Comparison of ENCODE assay signal across 17 cellular contexts in the genomic region with DNA sequence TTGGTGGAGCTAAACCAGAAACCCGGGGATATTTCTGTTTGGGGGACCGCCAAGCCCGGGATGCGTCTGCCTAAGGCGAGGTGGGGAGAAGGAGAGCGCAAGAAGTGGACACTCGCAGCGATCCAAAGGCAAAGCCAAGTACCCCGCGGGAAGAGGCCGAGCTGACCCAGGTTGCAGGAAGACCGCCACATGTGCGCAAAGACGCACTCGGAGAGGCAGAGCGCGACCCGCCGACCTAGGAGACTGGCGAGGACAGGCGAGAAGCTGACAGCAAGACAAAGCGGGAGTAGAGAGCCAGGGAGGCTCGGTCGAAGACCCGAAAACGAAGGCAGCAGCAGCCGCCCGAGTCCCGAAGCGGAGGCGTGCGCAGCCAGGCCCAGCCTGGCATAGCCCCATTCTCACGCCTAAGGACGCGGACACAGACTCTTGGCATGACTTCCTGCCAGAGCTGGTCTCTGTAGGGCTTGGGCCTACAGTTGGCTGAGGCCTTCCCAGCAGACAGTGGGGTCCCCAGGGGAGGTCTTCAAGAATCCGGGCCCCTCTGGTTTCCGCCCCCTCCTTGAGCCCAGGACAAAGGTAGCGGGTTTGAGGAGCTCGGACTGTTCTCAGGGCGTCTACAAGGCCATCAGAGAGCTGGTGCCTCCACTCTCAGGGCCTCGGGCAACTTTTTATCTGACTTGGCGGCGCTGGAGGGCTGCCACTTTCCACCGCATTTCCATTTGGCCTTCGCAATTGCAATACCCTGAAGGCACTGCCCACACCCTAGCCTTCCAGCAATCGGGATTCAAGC. TPM values are rescaled to one million over a fixed set of nuclear protein-coding genes. Genes with fewer than 3 reads are reported as not detected.
A peak's percentile ranks its signal among the peaks of the same experiment; 100 is the strongest.
DNase-seq lines count a peak whose midpoint lies in the region; ATAC-seq and TF ChIP-seq lines count a peak whose summit lies in the region.
"Had no signal": no experiment of that assay in that cellular context is flagged by ENCODE, and none has a peak within 500 bp of the region (broad histone marks: within the 10 kb centered on the region; RNA-seq: fewer than 3 reads in every experiment).

No MANE protein-coding gene starts in this region.

- H3K4me1 Mint-ChIP-seq in stimulated activated effector memory CD8-positive, alpha-beta T cell treated with anti-CD3 and anti-CD28 coated beads, Interleukin-12 subunit alpha, Interleukin-12 subunit beta, amount 100 ng/mL, for 72 hours = peaks cover 10% of the 10 kb centered on the region
- H3K4me1 Mint-ChIP-seq: activated CD4-positive, alpha-beta T cell treated with anti-CD3 and anti-CD28 coated beads, Interleukin-2, amount 10 ng/mL, durations not matched to agents 24 days and 14 days had no signal

- no peak overlapping the region for H3K27ac Mint-ChIP-seq in stimulated activated effector memory CD8-positive, alpha-beta T cell treated with anti-CD3 and anti-CD28 coated beads, Interleukin-12 subunit alpha, Interleukin-12 subunit beta, amount 100 ng/mL, for 72 hours
- H3K27ac Mint-ChIP-seq: activated CD4-positive, alpha-beta T cell treated with anti-CD3 and anti-CD28 coated beads, Interleukin-2, amount 10 ng/mL, durations not matched to agents 24 days and 14 days; activated naive CD8-positive, alpha-beta T cell had no signal

- no peak overlapping the region for H3K9ac ChIP-seq in iPS-18a (ENCODE audit: low read length)

- ATAC-seq in stimulated activated effector memory CD8-positive, alpha-beta T cell treated with anti-CD3 and anti-CD28 coated beads, Interleukin-12 subunit alpha, Interleukin-12 subunit beta, amount 100 ng/mL, for 72 hours = no peak
- ATAC-seq in GM18520 (IDR thresholded peaks at IDR 0.05; ENCODE audit: unreplicated experiment) = no peak

- WGBS in esophagus squamous epithelium, 2 donors = 60 to 78% methylated on average over 6 to 34 of the region's 46 CpGs

- H3K9me3 Mint-ChIP-seq in stimulated activated effector memory CD8-positive, alpha-beta T cell treated with anti-CD3 and anti-CD28 coated beads, Interleukin-12 subunit alpha, Interleukin-12 subunit beta, amount 100 ng/mL, for 72 hours = no peaks in the 10 kb centered on the region
- H3K9me3 Mint-ChIP-seq: activated CD4-positive, alpha-beta T cell treated with anti-CD3 and anti-CD28 coated beads, Interleukin-2, amount 10 ng/mL, durations not matched to agents 24 days and 14 days had no signal

- H3K36me3 ChIP-seq in iPS-18a (ENCODE audit: control insufficient read depth, low read depth, low read length) = no peaks in the 10 kb centered on the region
- no peaks in the 10 kb centered on the region for H3K36me3 ChIP-seq in esophagus squamous epithelium
- H3K36me3 ChIP-seq: pancreas, SJSA1, thoracic aorta had no signal

- no peaks in the 10 kb centered on the region for H3K9me3 ChIP-seq in iPS-18a (ENCODE audit: control insufficient read depth, low read depth, low read length)
- no peaks in the 10 kb centered on the region for H3K9me3 ChIP-seq in esophagus squamous epithelium
- H3K9me3 ChIP-seq: pancreas, SJSA1, thoracic aorta had no signal

- no peak overlapping the region for H3K27ac ChIP-seq in iPS-18a (ENCODE audit: low read length)
- H3K27ac ChIP-seq in esophagus squamous epithelium = peak overlapping the region in 2 of 4 donors; percentile 25 to 33
- H3K27ac ChIP-seq: pancreas, SJSA1, thoracic aorta had no signal

- TF ChIP-seq POLR2A in esophagus squamous epithelium (IDR thresholded peaks at IDR 0.05) = no peak

- TF ChIP-seq CTCF in GM20000 (IDR thresholded peaks at IDR 0.05; ENCODE audit: extremely low read depth, missing control alignments) (no peak), esophagus squamous epithelium (IDR thresholded peaks at IDR 0.05) (no peak)

- H3K4me3 Mint-ChIP-seq in stimulated activated effector memory CD8-positive, alpha-beta T cell treated with anti-CD3 and anti-CD28 coated beads, Interleukin-12 subunit alpha, Interleukin-12 subunit beta, amount 100 ng/mL, for 72 hours = peak overlapping the region; percentile 46

- intact Hi-C loops in esophagus squamous epithelium (cut with DNase I) = no loop called here

- DNase-seq in GM20000 (ENCODE audit: low spot score) = peak; percentile 13
- DNase-seq in OCI-M1 (lab: John Stamatoyannopoulos, UW) = peak; percentile 46
- no peak for DNase-seq in stimulated activated effector memory CD8-positive, alpha-beta T cell treated with anti-CD3 and anti-CD28 coated beads, Interleukin-12 subunit alpha, Interleukin-12 subunit beta, amount 100 ng/mL, for 72 hours (ENCODE audit: low spot score in 2 of 2)
- no peak for DNase-seq in activated CD8-positive, alpha-beta memory T cell treated with anti-CD3 and anti-CD28 coated beads, Interleukin-2, amount 50 U/mL, for 48 hours
- no peak for DNase-seq in esophagus squamous epithelium (lab: John Stamatoyannopoulos, UW)
- DNase-seq: activated CD4-positive, alpha-beta T cell treated with anti-CD3 and anti-CD28 coated beads, Interleukin-2, amount 10 ng/mL, durations not matched to agents 24 days and 14 days; head of caudate nucleus; NCI-H2029; NCI-H510A; stimulated activated CD4-positive, alpha-beta T cell treated with anti-CD3 and anti-CD28 coated beads, Interleukin-4, amount 100 ng/mL, for 1 hour; T-helper 9 cell had no signal

- peaks cover 95% of the 10 kb centered on the region for H3K27me3 ChIP-seq in iPS-18a (ENCODE audit: control insufficient read depth, insufficient read depth, low read length)
- H3K27me3 ChIP-seq in esophagus squamous epithelium = peaks cover 0 to 11% (median 0%) of the 10 kb centered on the region in 4 donors
- H3K27me3 ChIP-seq: SJSA1 had no signal

- H3K36me3 Mint-ChIP-seq in stimulated activated effector memory CD8-positive, alpha-beta T cell treated with anti-CD3 and anti-CD28 coated beads, Interleukin-12 subunit alpha, Interleukin-12 subunit beta, amount 100 ng/mL, for 72 hours = no peaks in the 10 kb centered on the region
- H3K36me3 Mint-ChIP-seq: activated naive CD8-positive, alpha-beta T cell had no signal

- H3K4me1 ChIP-seq in iPS-18a (ENCODE audit: control insufficient read depth, low read depth, low read length) (peaks cover 64% of the 10 kb centered on the region), esophagus squamous epithelium (peaks cover 4 to 58% (median 30%) of the 10 kb centered on the region in 3 donors)

- H3K4me3 ChIP-seq in iPS-18a (ENCODE audit: low read length) = peak overlapping the region; percentile 65
- no peak overlapping the region for H3K4me3 ChIP-seq in esophagus squamous epithelium
- H3K4me3 ChIP-seq: SJSA1 had no signal

RNA-seq across cellular contexts. Expression of gene BCOR, which starts 49.8 kb away (rescaled TPM):
- total RNA-seq in esophagus squamous epithelium = 10 to 100 TPM; 12.0 to 20.1 (median 17.4) TPM

Comparison
In these comparisons a context has a peak if more than half of its experiments do, and no peak if none do; other contexts are left out.
1. DNase-seq: peak in GM20000 (single experiment) and OCI-M1 (single experiment); none in stimulated activated effector memory CD8-positive, alpha-beta T cell treated with anti-CD3 and anti-CD28 coated beads, Interleukin-12 subunit alpha, Interleukin-12 subunit beta, amount 100 ng/mL, for 72 hours (0 of 2), activated CD8-positive, alpha-beta memory T cell treated with anti-CD3 and anti-CD28 coated beads, Interleukin-2, amount 50 U/mL, for 48 hours (single experiment) and esophagus squamous epithelium (single experiment).